ENCODE assay signal across 1 cellular context in genomic region chr6:134090098-134090497, GRCh38. TPM values are rescaled to one million over a fixed set of nuclear protein-coding genes. Genes with fewer than 3 reads are reported as not detected.
"Had no signal": no experiment of that assay in that cellular context is flagged by ENCODE, and none has a peak within 500 bp of the region (broad histone marks: within the 10 kb centered on the region; RNA-seq: fewer than 3 reads in every experiment).

No MANE protein-coding gene starts in this region.

RNA-seq across cellular contexts. Expression of gene SLC2A12, which starts 37.7 kb away (rescaled TPM):
- total RNA-seq: MCF 10A had no signal
